Comparison of ENCODE assay signal across 8 cellular contexts in genomic region chr12:7107181-7108041, GRCh38. TPM values are rescaled to one million over a fixed set of nuclear protein-coding genes. Genes with fewer than 3 reads are reported as not detected.
DNase-seq lines count a peak whose midpoint lies in the region; ATAC-seq and TF ChIP-seq lines count a peak whose summit lies in the region.

No MANE protein-coding gene starts in this region.

- H3K27me3 ChIP-seq in cardiac muscle cell = no peaks in the 10 kb centered on the region
- H3K27me3 ChIP-seq in stomach smooth muscle (ENCODE audit: control insufficient read depth in 1 of 2, insufficient read depth in 2 of 2, low read length in 2 of 2) = no peaks in the 10 kb centered on the region

- no peak for ATAC-seq in left cardiac atrium

- H3K36me3 Mint-ChIP-seq in activated naive CD8-positive, alpha-beta T cell treated with anti-CD3 and anti-CD28 coated beads for 36 hours = peaks cover 25% of the 10 kb centered on the region
- H3K36me3 Mint-ChIP-seq in immature natural killer cell = peaks cover 12 to 21% (median 18%) of the 10 kb centered on the region in 3 donors

- H3K27me3 Mint-ChIP-seq in activated naive CD8-positive, alpha-beta T cell treated with anti-CD3 and anti-CD28 coated beads for 36 hours = no peaks in the 10 kb centered on the region
- peaks cover 1 to 3% (median 3%) of the 10 kb centered on the region in 3 donors for H3K27me3 Mint-ChIP-seq in immature natural killer cell (ENCODE audit: low read depth in 3 of 3)

- no peaks in the 10 kb centered on the region for H3K4me1 ChIP-seq in cardiac muscle cell (ENCODE audit: low read depth)
- peaks cover 18% of the 10 kb centered on the region for H3K4me1 ChIP-seq in stomach smooth muscle (ENCODE audit: control insufficient read depth, insufficient read depth, low read length)

- no peaks in the 10 kb centered on the region for H3K36me3 ChIP-seq in cardiac muscle cell
- H3K36me3 ChIP-seq in stomach smooth muscle (ENCODE audit: control insufficient read depth in 2 of 2, insufficient read depth in 2 of 2, low read length in 2 of 2) = peaks cover 0 to 5% of the 10 kb centered on the region in 2 donors

- TF ChIP-seq CTCF in cardiac muscle cell (IDR thresholded peaks at IDR 0.05; ENCODE audit: low read depth, low read length) (no peak), GM13977 (IDR thresholded peaks at IDR 0.05; ENCODE audit: extremely low read depth, insufficient read depth, missing control alignments) (no peak)

- no peaks in the 10 kb centered on the region for H3K9me3 ChIP-seq in cardiac muscle cell (ENCODE audit: low read depth)
- no peaks in the 10 kb centered on the region for H3K9me3 ChIP-seq in stomach smooth muscle (ENCODE audit: control insufficient read depth in 2 of 2, low read length in 2 of 2)

- in situ Hi-C loops in GM13977 (cut with MboI; ENCODE audit: low pct_unique_long_range_greater_than_20kb, low sequenced_read_pairs, unreplicated experiment) = loop anchor here (25.0 kb wide), 1 partner anchor 170 kb away; the partner anchor contains the start of genes ATN1, C12orf57 and RNU7-1

- peak in 1 of 2 donors; percentile 29 for DNase-seq in cardiac muscle cell (ENCODE audit: low read depth in 1 of 2, low spot score in 1 of 2)
- no peak for DNase-seq in left cardiac atrium
- DNase-seq in activated naive CD8-positive, alpha-beta T cell treated with anti-CD3 and anti-CD28 coated beads for 36 hours = no peak
- DNase-seq in immature natural killer cell = no peak
- no peak for DNase-seq in NCI-H82 treated with DMSO at 0.1 percent for 48 hours (lab: John Stamatoyannopoulos, UW; ENCODE audit: unreplicated experiment)
- no peak for DNase-seq in HuH-7 (ENCODE audit: low spot score)
- DNase-seq in GM13977 (ENCODE audit: low spot score) = no peak

- intact Hi-C loops in left cardiac atrium (cut with DNase I) = loop anchor here in 1 of 2 donors (2.0 kb wide), 2 partner anchors 47 to 163 kb away; partner anchors contain the start of genes C12orf57 and C1S

- H3K27ac ChIP-seq in cardiac muscle cell (no peak overlapping the region), stomach smooth muscle (ENCODE audit: low read length) (peak overlapping the region; percentile 94)

- H3K4me3 Mint-ChIP-seq in activated naive CD8-positive, alpha-beta T cell treated with anti-CD3 and anti-CD28 coated beads for 36 hours = peak overlapping the region; percentile 95
- H3K4me3 Mint-ChIP-seq in immature natural killer cell = peak overlapping the region; percentile 91 to 95 (median 93)

- H3K9me3 Mint-ChIP-seq in activated naive CD8-positive, alpha-beta T cell treated with anti-CD3 and anti-CD28 coated beads for 36 hours = peaks cover 16% of the 10 kb centered on the region
- H3K9me3 Mint-ChIP-seq in immature natural killer cell = peaks cover 0 to 9% (median 2%) of the 10 kb centered on the region in 6 donors

- peak overlapping the region; percentile 94 for H3K27ac Mint-ChIP-seq in activated naive CD8-positive, alpha-beta T cell treated with anti-CD3 and anti-CD28 coated beads for 36 hours
- peak overlapping the region; percentile 89 to 95 (median 91) for H3K27ac Mint-ChIP-seq in immature natural killer cell

- H3K4me3 ChIP-seq in cardiac muscle cell (peak overlapping the region; percentile 18), stomach smooth muscle (ENCODE audit: low read length in 2 of 2) (peak overlapping the region; percentile 89 to 93)

- peak overlapping the region; percentile 93 for H3K9ac ChIP-seq in stomach smooth muscle (ENCODE audit: low read length in 2 of 2)

- peaks cover 28% of the 10 kb centered on the region for H3K4me1 Mint-ChIP-seq in activated naive CD8-positive, alpha-beta T cell treated with anti-CD3 and anti-CD28 coated beads for 36 hours
- peaks cover 46 to 55% of the 10 kb centered on the region in 2 donors for H3K4me1 Mint-ChIP-seq in immature natural killer cell

RNA-seq across cellular contexts. Expression of gene C1RL, which starts 1.6 kb away (rescaled TPM):
- 18.4 and 32.4 TPM in 2 replicates for total RNA-seq in cardiac muscle cell
- polyA plus RNA-seq in cardiac muscle cell = 12.2 and 14.3 TPM in 2 replicates
- total RNA-seq in left cardiac atrium = 10 to 100 TPM; 23.0 to 29.8 TPM
- total RNA-seq in activated naive CD8-positive, alpha-beta T cell treated with anti-CD3 and anti-CD28 coated beads for 36 hours = 10 to 100 TPM in 1 of 2 experiments, 1 to 10 TPM in 1; 8.6 to 10.1 TPM
- 10 to 100 TPM in 1 of 3 donors, 1 to 10 TPM in 1, under 1 TPM in 1; 0.75 to 10.5 (median 8.5) TPM for polyA plus RNA-seq in immature natural killer cell

RNA-seq across cellular contexts. Expression of gene C1R, which starts 15.2 kb away (rescaled TPM):
- total RNA-seq in cardiac muscle cell = 2.4 and 3.6 TPM in 2 replicates
- 1.5 and 3.4 TPM in 2 replicates for polyA plus RNA-seq in cardiac muscle cell
- 100 to 1,000 TPM; 331 to 488 TPM for total RNA-seq in left cardiac atrium
- 1 to 10 TPM; 1.6 to 2.5 TPM for total RNA-seq in activated naive CD8-positive, alpha-beta T cell treated with anti-CD3 and anti-CD28 coated beads for 36 hours
- polyA plus RNA-seq in immature natural killer cell = 1 to 10 TPM in 1 of 3 donors, under 1 TPM in 1, not detected in 1; 0.98 to 3.9 TPM

RNA-seq across cellular contexts. Expression of gene RBP5, which starts 21.3 kb away (rescaled TPM):
- total RNA-seq in cardiac muscle cell (0.95 and 8.9 TPM in 2 replicates), left cardiac atrium (1 to 10 TPM in 1 of 2 donors, under 1 TPM in 1; 0.97 to 2.1 TPM)
- polyA plus RNA-seq in cardiac muscle cell (1.5 and 4.1 TPM in 2 replicates), immature natural killer cell (not detected)
- not detected for total RNA-seq in activated naive CD8-positive, alpha-beta T cell treated with anti-CD3 and anti-CD28 coated beads for 36 hours

RNA-seq across cellular contexts. Expression of gene CLSTN3, which starts 22.8 kb away (rescaled TPM):
- total RNA-seq in cardiac muscle cell = 32.0 and 35.5 TPM in 2 replicates
- polyA plus RNA-seq in cardiac muscle cell = 14.0 and 27.2 TPM in 2 replicates
- total RNA-seq in left cardiac atrium = 10 to 100 TPM; 14.7 to 17.0 TPM
- total RNA-seq in activated naive CD8-positive, alpha-beta T cell treated with anti-CD3 and anti-CD28 coated beads for 36 hours = 10 to 100 TPM; 16.5 to 17.2 TPM
- 10 to 100 TPM in 2 of 3 donors, 1 to 10 TPM in 1; 7.6 to 18.9 (median 13.8) TPM for polyA plus RNA-seq in immature natural killer cell

RNA-seq across cellular contexts. Expression of gene C1S, which starts 46.9 kb away (rescaled TPM):
- total RNA-seq in cardiac muscle cell (3.0 and 5.0 TPM in 2 replicates), left cardiac atrium (100 to 1,000 TPM; 222 to 287 TPM)
- polyA plus RNA-seq in cardiac muscle cell (7.3 and 9.3 TPM in 2 replicates), immature natural killer cell (not detected)
- under 1 TPM; 0.47 to 0.66 TPM for total RNA-seq in activated naive CD8-positive, alpha-beta T cell treated with anti-CD3 and anti-CD28 coated beads for 36 hours

Comparison
In these comparisons a context has a peak if more than half of its experiments do, and no peak if none do; other contexts are left out.
1. RNA of gene C1R, which starts 15.2 kb away (total RNA-seq): 331 to 488 TPM in left cardiac atrium; 1.6 to 2.5 TPM in activated naive CD8-positive, alpha-beta T cell treated with anti-CD3 and anti-CD28 coated beads for 36 hours and 2.4 to 3.6 TPM in cardiac muscle cell; every median in the first group is over 10 times any median in the second.